In genomic region chr1:53552981-53553733, GRCh38 we compare ENCODE assay signal across 16 cellular contexts.
DNase-seq lines count a peak whose midpoint lies in the region; ATAC-seq, FAIRE-seq and TF ChIP-seq lines count a peak whose summit lies in the region.
"Had no signal": no experiment of that assay in that cellular context is flagged by ENCODE, and none has a peak within 500 bp of the region (broad histone marks: within the 10 kb centered on the region; RNA-seq: fewer than 3 reads in every experiment).

No MANE protein-coding gene starts in this region.

- H3K9me3 Mint-ChIP-seq in activated naive CD4-positive, alpha-beta T cell treated with anti-CD3 and anti-CD28 coated beads, Interleukin-2, amount 50 U/mL, for 72 hours, result no peaks in the 10 kb centered on the region
- no peaks in the 10 kb centered on the region for H3K9me3 Mint-ChIP-seq in stimulated activated naive CD8-positive, alpha-beta T cell treated with anti-CD3 and anti-CD28 coated beads, Interleukin-15, Interleukin-2, amounts not matched to agents 100 ng/mL and 50 ng/mL, for 24 hours

- H3K27me3 Mint-ChIP-seq in stimulated activated naive CD8-positive, alpha-beta T cell treated with anti-CD3 and anti-CD28 coated beads, Interleukin-15, Interleukin-2, amounts not matched to agents 100 ng/mL and 50 ng/mL, for 24 hours, result no peaks in the 10 kb centered on the region

- intact Hi-C loops in cardiac septum (cut with DNase I), result no loop called here

- H3K4me1 Mint-ChIP-seq in stimulated activated naive CD8-positive, alpha-beta T cell treated with anti-CD3 and anti-CD28 coated beads, Interleukin-15, Interleukin-2, amounts not matched to agents 100 ng/mL and 50 ng/mL, for 24 hours (ENCODE audit: low read depth), result peaks cover 17% of the 10 kb centered on the region

- H3K27ac ChIP-seq in caudate nucleus (ENCODE audit: low read depth, low read length), result no peak overlapping the region
- H3K27ac ChIP-seq: KMS-11, tibial nerve had no signal

- DNase-seq in activated naive CD4-positive, alpha-beta T cell treated with anti-CD3 and anti-CD28 coated beads, Interleukin-2, amount 50 U/mL, for 72 hours (ENCODE audit: low spot score in 2 of 2), result peak in 1 of 2 donors; percentile 50
- DNase-seq in activated naive CD4-positive, alpha-beta T cell (lab: John Stamatoyannopoulos, UW), result no peak
- DNase-seq in RKO (ENCODE audit: low spot score), result peak; percentile 7
- peak; percentile 31 for DNase-seq in cardiac septum (ENCODE audit: low spot score)
- DNase-seq in GM12892 (ENCODE audit: insufficient read length), result no peak
- DNase-seq in caudate nucleus (lab: John Stamatoyannopoulos, UW), result no peak
- DNase-seq in NCI-H2227 (lab: John Stamatoyannopoulos, UW; ENCODE audit: unreplicated experiment), result no peak
- DNase-seq: activated CD8-positive, alpha-beta memory T cell treated with anti-CD3 and anti-CD28 coated beads, Interleukin-2, amount 50 U/mL, for 48 hours; Calu3; GF-D8; hippocampal formation; NCI-H1436 treated with DMSO at 0.1 percent for 48 hours had no signal

- TF ChIP-seq POLR2A in GM12892 (IDR thresholded peaks at IDR 0.05; ENCODE audit: low read depth, low read length), result no peak

- H3K36me3 Mint-ChIP-seq in activated naive CD4-positive, alpha-beta T cell treated with anti-CD3 and anti-CD28 coated beads, Interleukin-2, amount 50 U/mL, for 72 hours, result no peaks in the 10 kb centered on the region
- H3K36me3 Mint-ChIP-seq in stimulated activated naive CD8-positive, alpha-beta T cell treated with anti-CD3 and anti-CD28 coated beads, Interleukin-15, Interleukin-2, amounts not matched to agents 100 ng/mL and 50 ng/mL, for 24 hours (ENCODE audit: low read depth), result no peaks in the 10 kb centered on the region

- no peak overlapping the region for H3K4me3 Mint-ChIP-seq in stimulated activated naive CD8-positive, alpha-beta T cell treated with anti-CD3 and anti-CD28 coated beads, Interleukin-15, Interleukin-2, amounts not matched to agents 100 ng/mL and 50 ng/mL, for 24 hours

- H3K27ac Mint-ChIP-seq in activated naive CD4-positive, alpha-beta T cell treated with anti-CD3 and anti-CD28 coated beads, Interleukin-2, amount 50 U/mL, for 72 hours, result no peak overlapping the region
- peak overlapping the region; percentile 65 for H3K27ac Mint-ChIP-seq in stimulated activated naive CD8-positive, alpha-beta T cell treated with anti-CD3 and anti-CD28 coated beads, Interleukin-15, Interleukin-2, amounts not matched to agents 100 ng/mL and 50 ng/mL, for 24 hours

- ATAC-seq in activated naive CD4-positive, alpha-beta T cell treated with anti-CD3 and anti-CD28 coated beads, Interleukin-2, amount 50 U/mL, for 72 hours, result peak; percentile 57 to 81

- no peak for FAIRE-seq in GM12892 (lab: Jason Lieb, UNC)
- FAIRE-seq: astrocyte had no signal

Comparison
In these comparisons a context has a peak if more than half of its experiments do, and no peak if none do; other contexts are left out.
1. DNase-seq: peak in RKO (single experiment) and cardiac septum (single experiment); none in activated naive CD4-positive, alpha-beta T cell (0 of 4), GM12892 (single experiment), caudate nucleus (0 of 61) and NCI-H2227 (single experiment).